Comparison of ENCODE assay signal across 11 cellular contexts in the genomic region with DNA sequence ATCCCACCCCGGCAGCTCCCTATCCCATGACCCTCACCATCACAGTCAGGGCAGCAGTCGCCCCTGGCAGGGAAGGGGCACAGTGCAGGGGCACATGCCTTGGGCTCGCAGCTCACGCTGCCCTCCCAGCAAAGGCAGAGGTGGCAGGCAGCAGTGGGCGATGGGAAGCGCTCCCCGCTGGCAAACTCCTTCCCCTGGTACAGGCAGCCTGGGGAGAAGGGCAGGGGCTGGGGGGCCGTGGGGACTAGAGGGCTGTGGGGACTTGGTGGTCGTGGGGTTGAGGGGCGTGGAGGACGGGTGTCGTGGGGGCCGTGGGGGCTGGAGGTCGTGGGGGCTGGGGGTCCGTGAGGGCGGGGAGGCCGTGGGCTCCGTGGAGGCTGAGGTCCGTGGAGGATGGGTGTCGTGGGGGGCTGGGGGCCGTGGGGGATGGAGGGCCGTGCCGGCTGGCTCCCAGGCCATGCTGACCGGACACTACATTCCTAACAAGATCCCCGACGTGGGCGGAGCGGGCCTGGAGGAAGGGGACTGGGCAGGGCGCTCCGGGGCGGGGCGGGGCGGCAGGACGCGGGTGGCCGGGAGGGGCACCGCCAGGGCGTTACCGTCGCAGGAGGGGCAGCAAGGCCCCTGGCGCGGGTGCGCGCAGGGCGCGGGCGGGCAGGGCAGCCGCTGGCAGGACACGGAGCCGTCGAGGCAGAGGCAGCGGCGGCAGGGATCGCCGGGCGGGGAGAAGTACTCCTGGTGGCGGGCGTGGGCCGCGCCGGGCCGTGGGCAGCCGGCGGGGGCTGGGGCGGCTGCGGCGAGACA. TPM values are rescaled to one million over a fixed set of nuclear protein-coding genes. Genes with fewer than 3 reads are reported as not detected.
DNase-seq lines count a peak whose midpoint lies in the region; ATAC-seq and TF ChIP-seq lines count a peak whose summit lies in the region.
"Had no signal": no experiment of that assay in that cellular context is flagged by ENCODE, and none has a peak within 500 bp of the region (broad histone marks: within the 10 kb centered on the region; RNA-seq: fewer than 3 reads in every experiment).

No MANE protein-coding gene starts in this region.

- peaks cover 2% of the 10 kb centered on the region for H3K4me1 Mint-ChIP-seq in mesothelial cell of epicardium
- H3K4me1 Mint-ChIP-seq: central memory CD8-positive, alpha-beta T cell had no signal

- TF ChIP-seq CTCF in ascending aorta (IDR thresholded peaks at IDR 0.05): no peak
- no peak for TF ChIP-seq CTCF in thoracic aorta (IDR thresholded peaks at IDR 0.05)
- no peak for TF ChIP-seq CTCF in mesothelial cell of epicardium (IDR thresholded peaks at IDR 0.05; ENCODE audit: unreplicated experiment)

- no peaks in the 10 kb centered on the region for H3K9me3 Mint-ChIP-seq in mesothelial cell of epicardium
- H3K9me3 Mint-ChIP-seq: central memory CD8-positive, alpha-beta T cell had no signal

- H3K4me3 ChIP-seq in ascending aorta (peak overlapping the region; percentile 10 to 46), iPS-18c (ENCODE audit: insufficient read depth, low read depth, low read length) (peak overlapping the region; percentile 34; the same call in 1 of the 2 replicates), thoracic aorta (peak overlapping the region; percentile 53)

- H3K9me3 ChIP-seq in ascending aorta (no peaks in the 10 kb centered on the region), iPS-18c (ENCODE audit: control insufficient read depth, insufficient read depth, low read length) (no peaks in the 10 kb centered on the region), thoracic aorta (no peaks in the 10 kb centered on the region)

- peaks cover 20% of the 10 kb centered on the region for H3K27me3 Mint-ChIP-seq in mesothelial cell of epicardium (ENCODE audit: low read depth)
- H3K27me3 Mint-ChIP-seq: central memory CD8-positive, alpha-beta T cell had no signal

- no peak overlapping the region for H3K4me3 Mint-ChIP-seq in mesothelial cell of epicardium
- H3K4me3 Mint-ChIP-seq: central memory CD8-positive, alpha-beta T cell had no signal

- H3K4me1 ChIP-seq in ascending aorta (no peaks in the 10 kb centered on the region), thoracic aorta (ENCODE audit: control insufficient read depth in 1 of 2, low read depth in 2 of 2) (no peaks in the 10 kb centered on the region)

- intact Hi-C loops in ascending aorta (cut with DNase I): no loop called here

- H3K27me3 ChIP-seq in ascending aorta (no peaks in the 10 kb centered on the region), thoracic aorta (replicated peaks; ENCODE audit: insufficient read depth) (no peaks in the 10 kb centered on the region)

- DNase-seq in NCI-H2227 (lab: John Stamatoyannopoulos, UW; ENCODE audit: unreplicated experiment) (peak; percentile 36), NCI-H2227 treated with DMSO at 0.1 percent for 48 hours (lab: John Stamatoyannopoulos, UW) (no peak), ascending aorta (ENCODE audit: low spot score in 2 of 2) (no peak), thoracic aorta (ENCODE audit: low spot score) (no peak), mesothelial cell of epicardium (ENCODE audit: low spot score in 2 of 2, unreplicated experiment in 2 of 2) (no peak)
- DNase-seq in activated naive CD4-positive, alpha-beta T cell treated with Interleukin-2 at 50 U/mL for 16 hours: no peak
- DNase-seq: activated CD4-positive, CD25-positive, alpha-beta regulatory T cell treated with anti-CD3 and anti-CD28 coated beads, Interleukin-2, amount 50 U/mL, for 72 hours; NCI-H1694 treated with DMSO at 0.1 percent for 48 hours had no signal

- H3K36me3 Mint-ChIP-seq in mesothelial cell of epicardium: no peaks in the 10 kb centered on the region

- H3K27ac Mint-ChIP-seq in mesothelial cell of epicardium: no peak overlapping the region

- ATAC-seq in thoracic aorta (ENCODE audit: insufficient number of reproducible peaks, low FRiP score, low read depth) (peak; percentile 9), GM21515 (IDR thresholded peaks at IDR 0.05; ENCODE audit: unreplicated experiment) (no peak)

- H3K27ac ChIP-seq in ascending aorta: no peak overlapping the region
- H3K27ac ChIP-seq in thoracic aorta: no peak overlapping the region

- no peaks in the 10 kb centered on the region for H3K36me3 ChIP-seq in ascending aorta
- H3K36me3 ChIP-seq in thoracic aorta: no peaks in the 10 kb centered on the region

RNA-seq across cellular contexts. Expression of a gene that starts 20.0 kb away (rescaled TPM):
- total RNA-seq in ascending aorta: 1.2 TPM
- 1 to 10 TPM in 1 of 2 donors, under 1 TPM in 1; 0.81 to 2.0 TPM for total RNA-seq in thoracic aorta
- 19.8 to 23.7 TPM (median 22.5 TPM) in 3 replicates for total RNA-seq in mesothelial cell of epicardium

RNA-seq across cellular contexts. Expression of a gene that starts 27.9 kb away (rescaled TPM):
- 142 TPM for total RNA-seq in ascending aorta
- total RNA-seq in thoracic aorta: 10 to 100 TPM; 73.6 to 96.0 TPM
- total RNA-seq in mesothelial cell of epicardium: 122 to 123 TPM (median 122 TPM) in 3 replicates

RNA-seq across cellular contexts. Expression of a gene that starts 47.2 kb away (rescaled TPM):
- total RNA-seq in ascending aorta (not detected), thoracic aorta (10 to 100 TPM; 11.9 to 25.0 TPM), mesothelial cell of epicardium (0.51 to 0.90 TPM (median 0.56 TPM) in 3 replicates)
